ENCODE assay signal across 19 cellular contexts in genomic region chr11:61670626-61671025, GRCh38. TPM values are rescaled to one million over a fixed set of nuclear protein-coding genes. Genes with fewer than 3 reads are reported as not detected.
DNase-seq lines count a peak whose midpoint lies in the region; ATAC-seq, FAIRE-seq and TF ChIP-seq lines count a peak whose summit lies in the region.
"Had no signal": no experiment of that assay in that cellular context is flagged by ENCODE, and none has a peak within 500 bp of the region (broad histone marks: within the 10 kb centered on the region; RNA-seq: fewer than 3 reads in every experiment).

No MANE protein-coding gene starts in this region.

- no peak for TF ChIP-seq EP300 in GM12878 (IDR thresholded peaks at IDR 0.05; ENCODE audit: borderline replicate concordance in 1 of 2, control insufficient read depth in 1 of 2, low read depth in 2 of 2, low read length in 2 of 2)

- no peaks in the 10 kb centered on the region for H3K9me2 ChIP-seq in hepatocyte (replicated peaks; ENCODE audit: insufficient read depth)

- DNase-seq in Right ventricle myocardium inferior (ENCODE audit: missing footprints) (peak; percentile 9), right cardiac atrium (no peak), GM12878 (ENCODE audit: low read depth, low spot score) (no peak), hepatocyte (ENCODE audit: low spot score) (no peak), omental fat pad (ENCODE audit: low spot score) (no peak), NCI-H524 (lab: John Stamatoyannopoulos, UW) (no peak)
- DNase-seq: 8988T; C1 segment of cervical spinal cord; Calu3; CD4-positive, alpha-beta memory T cell; COR-L47; DMS53; DMS79 treated with DMSO at 0.1 percent for 48 hours; GF-D8; GOT3; H7; HCEC 1CT had no signal

- H3K4me3 ChIP-seq in right cardiac atrium (ENCODE audit: low read length), result no peak overlapping the region
- no peak overlapping the region for H3K4me3 ChIP-seq in GM12878
- no peak overlapping the region for H3K4me3 ChIP-seq in hepatocyte
- H3K4me3 ChIP-seq: A549 had no signal

- intact Hi-C loops in Right ventricle myocardium inferior (cut with DNase I) (no loop called here), right cardiac atrium (cut with DNase I) (no loop called here), GM12878 (cut with micrococcal nuclease; ENCODE audit: unreplicated experiment) (no loop called here)

- TF ChIP-seq CTCF in GM12878 (IDR thresholded peaks at IDR 0.05 in 2 of 3, conservative IDR thresholded peaks at IDR 0.05 in 1 of 3; ENCODE audit: control insufficient read depth in 2 of 3, extremely low read depth in 1 of 3, insufficient read depth in 1 of 3, low read depth in 3 of 3, low read length in 3 of 3) (no peak), hepatocyte (IDR thresholded peaks at IDR 0.05; ENCODE audit: poor library complexity) (no peak), omental fat pad (IDR thresholded peaks at IDR 0.05) (no peak)

- ATAC-seq in Right ventricle myocardium inferior (no peak), right cardiac atrium (no peak), GM12878 (no peak), omental fat pad (ENCODE audit: low FRiP score) (no peak)

- H3K27me3 ChIP-seq in right cardiac atrium (ENCODE audit: control insufficient read depth, insufficient read depth) (no peaks in the 10 kb centered on the region), GM12878 (replicated peaks in 1 of 2; ENCODE audit: control insufficient read depth in 2 of 2, insufficient read depth in 2 of 2, low read length in 1 of 2) (peaks cover 3% of the 10 kb centered on the region in 2 experiments), hepatocyte (no peaks in the 10 kb centered on the region)

- CTCF ChIA-PET in GM12878 (lab: Yijun Ruan, JAX), result no interaction called here

- H3K4me2 ChIP-seq in GM12878 (ENCODE audit: control insufficient read depth, insufficient read depth) (no peak overlapping the region), hepatocyte (peak overlapping the region; percentile 56)
- H3K4me2 ChIP-seq: A549 had no signal

- POLR2A ChIA-PET in GM12878 (lab: Charles Lee), result no interaction called here

- RAD21 ChIA-PET in GM12878 (lab: Charles Lee; ENCODE audit: unreplicated experiment), result no interaction called here

- H4K20me1 ChIP-seq in GM12878 (ENCODE audit: control insufficient read depth, insufficient read depth) (no peaks in the 10 kb centered on the region), hepatocyte (ENCODE audit: insufficient read depth, poor library complexity, severe bottlenecking) (no peaks in the 10 kb centered on the region)

- SMC1A ChIA-PET in GM12878 (lab: Charles Lee; ENCODE audit: uncharacterized antibody, unreplicated experiment), result no interaction called here

- TF ChIP-seq RAD21 in GM12878 (IDR thresholded peaks at IDR 0.05; ENCODE audit: insufficient read depth, low read depth, low read length), result no peak

- H3K9ac ChIP-seq in GM12878 (ENCODE audit: control insufficient read depth, insufficient read depth, low read length), result no peak overlapping the region

- in situ Hi-C loops in GM12878 (cut with MboI), result no loop called here

- H3K79me2 ChIP-seq in GM12878 (ENCODE audit: control insufficient read depth, insufficient read depth, low read length), result no peaks in the 10 kb centered on the region
- H3K79me2 ChIP-seq in hepatocyte, result peaks cover 51% of the 10 kb centered on the region

- H3K9me3 ChIP-seq in right cardiac atrium (ENCODE audit: control insufficient read depth, low read length) (no peaks in the 10 kb centered on the region), GM12878 (replicated peaks; ENCODE audit: control insufficient read depth, insufficient read depth, low read length) (no peaks in the 10 kb centered on the region), hepatocyte (ENCODE audit: low read depth) (no peaks in the 10 kb centered on the region)
- H3K9me3 ChIP-seq: A549 had no signal

- TF ChIP-seq POLR2A in GM12878 (IDR thresholded peaks at IDR 0.05; ENCODE audit: low read depth, low read length), result no peak

- no peak for FAIRE-seq in GM12878 (lab: Jason Lieb, UNC)
- FAIRE-seq: A549, GM12892 had no signal

- no peaks in the 10 kb centered on the region for H3K4me1 ChIP-seq in right cardiac atrium (ENCODE audit: control insufficient read depth, insufficient read depth, low read length)
- H3K4me1 ChIP-seq in GM12878 (ENCODE audit: control insufficient read depth, insufficient read depth, low read length), result no peaks in the 10 kb centered on the region
- peaks cover 12% of the 10 kb centered on the region for H3K4me1 ChIP-seq in hepatocyte (ENCODE audit: insufficient read depth)

- H2AFZ ChIP-seq in GM12878 (ENCODE audit: control insufficient read depth, low read depth, low read length), result no peak overlapping the region
- no peak overlapping the region for H2AFZ ChIP-seq in hepatocyte

- H3K36me3 ChIP-seq in GM12878 (ENCODE audit: control insufficient read depth in 2 of 2, insufficient read depth in 2 of 2, low read length in 1 of 2) (no peaks in the 10 kb centered on the region), hepatocyte (replicated peaks; ENCODE audit: insufficient read depth, low read depth) (no peaks in the 10 kb centered on the region)

- 96% methylated on average over 2 of the region's 2 CpGs for WGBS in right cardiac atrium
- WGBS in GM12878 (ENCODE audit: insufficient coverage, insufficient replicate concordance, low lambda C conversion rate, missing lambda C conversion rate), result 56% methylated on average over 2 of the region's 2 CpGs
- 100% methylated on average over 1 of the region's 2 CpGs for WGBS in hepatocyte (ENCODE audit: low lambda C conversion rate, missing lambda C conversion rate)

- no TSS peak for BruUV-seq in GM12878 (replicated peaks; lab: Mats Ljungman, UMichigan)

- no peak overlapping the region for H3K27ac ChIP-seq in right cardiac atrium (ENCODE audit: low read length)
- H3K27ac ChIP-seq in GM12878 (ENCODE audit: control insufficient read depth, insufficient read depth), result no peak overlapping the region
- H3K27ac ChIP-seq in hepatocyte, result no peak overlapping the region
- H3K27ac ChIP-seq: A549 had no signal

TF ChIP-seq in GM12878, 131 proteins besides CTCF, POLR2A, EP300 and RAD21:
- TF ChIP-seq, protein P1, sequence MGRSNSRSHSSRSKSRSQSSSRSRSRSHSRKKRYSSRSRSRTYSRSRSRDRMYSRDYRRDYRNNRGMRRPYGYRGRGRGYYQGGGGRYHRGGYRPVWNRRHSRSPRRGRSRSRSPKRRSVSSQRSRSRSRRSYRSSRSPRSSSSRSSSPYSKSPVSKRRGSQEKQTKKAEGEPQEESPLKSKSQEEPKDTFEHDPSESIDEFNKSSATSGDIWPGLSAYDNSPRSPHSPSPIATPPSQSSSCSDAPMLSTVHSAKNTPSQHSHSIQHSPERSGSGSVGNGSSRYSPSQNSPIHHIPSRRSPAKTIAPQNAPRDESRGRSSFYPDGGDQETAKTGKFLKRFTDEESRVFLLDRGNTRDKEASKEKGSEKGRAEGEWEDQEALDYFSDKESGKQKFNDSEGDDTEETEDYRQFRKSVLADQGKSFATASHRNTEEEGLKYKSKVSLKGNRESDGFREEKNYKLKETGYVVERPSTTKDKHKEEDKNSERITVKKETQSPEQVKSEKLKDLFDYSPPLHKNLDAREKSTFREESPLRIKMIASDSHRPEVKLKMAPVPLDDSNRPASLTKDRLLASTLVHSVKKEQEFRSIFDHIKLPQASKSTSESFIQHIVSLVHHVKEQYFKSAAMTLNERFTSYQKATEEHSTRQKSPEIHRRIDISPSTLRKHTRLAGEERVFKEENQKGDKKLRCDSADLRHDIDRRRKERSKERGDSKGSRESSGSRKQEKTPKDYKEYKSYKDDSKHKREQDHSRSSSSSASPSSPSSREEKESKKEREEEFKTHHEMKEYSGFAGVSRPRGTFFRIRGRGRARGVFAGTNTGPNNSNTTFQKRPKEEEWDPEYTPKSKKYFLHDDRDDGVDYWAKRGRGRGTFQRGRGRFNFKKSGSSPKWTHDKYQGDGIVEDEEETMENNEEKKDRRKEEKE (IDR thresholded peaks at IDR 0.05), result no peak
- no peak for TF ChIP-seq IKZF1 (conservative IDR thresholded peaks at IDR 0.05)
- peak; percentile 44; the same call in 1 of the 2 replicates for TF ChIP-seq DPF2 (IDR thresholded peaks at IDR 0.05)
TF ChIP-seq in GM12878: peak in this region for 1.

RNA-seq across cellular contexts. Expression of gene DAGLA, which starts 9.6 kb away (rescaled TPM):
- total RNA-seq in Right ventricle myocardium inferior, result 4.3 TPM
- 1 to 10 TPM; 4.1 to 7.2 (median 6.1) TPM for total RNA-seq in right cardiac atrium
- polyA plus RNA-seq in right cardiac atrium, result 3.7 TPM
- total RNA-seq in GM12878 (2013; cell fraction: nucleolus; rRNA removed), result 0.10 TPM in 2 replicates
- not detected in 2 replicates for total RNA-seq in GM12878 (2014; rRNA removed)
- not detected in 2 replicates for total RNA-seq in GM12878 (2014; rRNA removed; fragmentation: Illumina TruSeq; extraction: Trizol)
- 0.05 TPM in 1 of 2 replicates, not detected in the other for total RNA-seq in GM12878 (2021)
- polyA plus RNA-seq in GM12878 (2011; ENCODE audit: low read depth), result not detected
- not detected in 2 replicates for polyA plus RNA-seq in GM12878 (2011; rRNA removed)
- polyA plus RNA-seq in GM12878 (2011; cell fraction: cytosol; rRNA removed), result 0.02 TPM in 1 of 2 replicates, not detected in the other
- polyA plus RNA-seq in GM12878 (2011; cell fraction: nucleus; rRNA removed), result 0.10 and 0.13 TPM in 2 replicates
- polyA plus RNA-seq in GM12878 (2012), result 0.03 TPM in 1 of 2 replicates, not detected in the other
- not detected in 2 replicates for polyA plus RNA-seq in GM12878 (2014; fragmentation: Illumina TruSeq; extraction: Trizol)
- not detected for polyA plus RNA-seq in GM12878 (2014; fragmentation: Nextera tagmentation; extraction: Ambion mirVana)
- not detected in 2 replicates for polyA plus RNA-seq in GM12878 (2014; rRNA removed)
- not detected for polyA plus RNA-seq in GM12878 (2016; fragmentation: Nextera tagmentation; extraction: Ambion mirVana)
- polyA minus RNA-seq in GM12878 (2011; rRNA and poly(A)+ RNA removed), result 0.05 TPM in 1 of 2 replicates, not detected in the other
- not detected in 2 replicates for polyA minus RNA-seq in GM12878 (2011; cell fraction: cytosol; rRNA and poly(A)+ RNA removed)
- under 0.01 and 0.10 TPM in 2 replicates for polyA minus RNA-seq in GM12878 (2011; cell fraction: nucleus; rRNA and poly(A)+ RNA removed)
- total RNA-seq in hepatocyte, result 5.5 and 8.9 TPM in 2 replicates
- polyA plus RNA-seq in hepatocyte, result 7.4 and 8.3 TPM in 2 replicates
- total RNA-seq in omental fat pad, result 1 to 10 TPM; 1.4 to 4.6 (median 2.8) TPM
